Comparison of ENCODE assay signal across 19 cellular contexts in genomic region chr1:193308438-193308837, GRCh38.
DNase-seq lines count a peak whose midpoint lies in the region; ATAC-seq and TF ChIP-seq lines count a peak whose summit lies in the region.
"Had no signal": no experiment of that assay in that cellular context is flagged by ENCODE, and none has a peak within 500 bp of the region (broad histone marks: within the 10 kb centered on the region; RNA-seq: fewer than 3 reads in every experiment).

No MANE protein-coding gene starts in this region.

- no peaks in the 10 kb centered on the region for H3K36me3 ChIP-seq in heart left ventricle
- H3K36me3 ChIP-seq in SK-N-SH (replicated peaks in 1 of 2; ENCODE audit: control insufficient read depth in 1 of 2, insufficient read depth in 2 of 2, low read length in 1 of 2): no peaks in the 10 kb centered on the region
- H3K36me3 ChIP-seq: BLaER1 treated with 17β-estradiol and CSF1 and Interleukin-3, amounts not matched to agents 10 nM and 100 nM; breast epithelium had no signal

- H3K27ac ChIP-seq in heart left ventricle: no peak overlapping the region
- no peak overlapping the region for H3K27ac ChIP-seq in SK-N-SH (ENCODE audit: low read depth in 2 of 2, low read length in 1 of 2)
- H3K27ac ChIP-seq: BLaER1 treated with 17β-estradiol and CSF1 and Interleukin-3, amounts not matched to agents 10 nM and 100 nM; breast epithelium; coronary artery had no signal

- H3F3A ChIP-seq in SK-N-SH (replicated peaks; ENCODE audit: insufficient read depth): no peaks in the 10 kb centered on the region

- no peaks in the 10 kb centered on the region for H3K4me1 ChIP-seq in heart left ventricle
- no peaks in the 10 kb centered on the region; a peak in 1 of 4 replicates for H3K4me1 ChIP-seq in SK-N-SH (ENCODE audit: control insufficient read depth in 1 of 2, insufficient read depth in 2 of 2, low read depth in 1 of 2, low read length in 1 of 2)
- H3K4me1 ChIP-seq: BLaER1 treated with 17β-estradiol and CSF1 and Interleukin-3, amounts not matched to agents 10 nM and 100 nM; breast epithelium had no signal

- H3K9me3 ChIP-seq in heart left ventricle (no peaks in the 10 kb centered on the region), SK-N-SH (no peaks in the 10 kb centered on the region)
- H3K9me3 ChIP-seq: BLaER1 treated with 17β-estradiol and CSF1 and Interleukin-3, amounts not matched to agents 10 nM and 100 nM; breast epithelium had no signal

- peak; percentile 87 for DNase-seq in DMS53 (lab: John Stamatoyannopoulos, UW)
- DNase-seq in NCI-H146 treated with DMSO at 0.1 percent for 48 hours (lab: John Stamatoyannopoulos, UW; ENCODE audit: unreplicated experiment): peak; percentile 71
- DNase-seq in OCI-M1 (lab: John Stamatoyannopoulos, UW): peak; percentile 91
- DNase-seq in fibroblast of the aortic adventitia (ENCODE audit: low read depth): peak; percentile 27
- DNase-seq in heart left ventricle: no peak
- DNase-seq in SK-N-SH: no peak
- DNase-seq: activated B cell treated with CpG ODN at 0.5 μM for 24 hours; activated CD4-positive, alpha-beta memory T cell treated with anti-CD3 and anti-CD28 coated beads for 36 hours; activated gamma-delta T cell; HCEC 1CT; NCI-H2227 treated with DMSO at 0.1 percent for 48 hours; stimulated activated CD4-positive, alpha-beta T cell treated with anti-CD3 and anti-CD28 coated beads, Interleukin-4, amount 100 ng/mL, for 1 hour; stimulated activated naive CD4-positive, alpha-beta T cell treated with Interleukin-2 at 50 U/mL for 16 hours had no signal

- H3K4me3 ChIP-seq in fibroblast of the aortic adventitia (ENCODE audit: low read depth, low read length) (no peak overlapping the region), heart left ventricle (no peak overlapping the region), SK-N-SH (ENCODE audit: low read depth in 2 of 2, low read length in 1 of 2) (no peak overlapping the region)
- H3K4me3 ChIP-seq: BLaER1 treated with 17β-estradiol and CSF1 and Interleukin-3, amounts not matched to agents 10 nM and 100 nM; breast epithelium; coronary artery; smooth muscle cell had no signal

- no peaks in the 10 kb centered on the region for H3K27me3 ChIP-seq in heart left ventricle
- no peaks in the 10 kb centered on the region for H3K27me3 ChIP-seq in SK-N-SH (ENCODE audit: insufficient read depth)
- H3K27me3 ChIP-seq: BLaER1 treated with 17β-estradiol and CSF1 and Interleukin-3, amounts not matched to agents 10 nM and 100 nM; breast epithelium had no signal

- H3K9me2 ChIP-seq in SK-N-SH: no peaks in the 10 kb centered on the region

- H3K79me2 ChIP-seq in SK-N-SH (ENCODE audit: insufficient read depth): no peaks in the 10 kb centered on the region

- CTCF ChIA-PET in SK-N-SH (lab: Yijun Ruan, JAX): no interaction called here

- 62 to 74% (median 69%) methylated on average over 1 of the region's 1 CpG for WGBS in heart left ventricle, 4 donors
- WGBS in SK-N-SH (ENCODE audit: low lambda C conversion rate): 11% methylated on average over 1 of the region's 1 CpG

- TF ChIP-seq EP300 in SK-N-SH (IDR thresholded peaks at IDR 0.05; ENCODE audit: borderline replicate concordance in 1 of 2, low read depth in 1 of 2, low read length in 1 of 2): no peak

- no peaks in the 10 kb centered on the region for H4K20me1 ChIP-seq in SK-N-SH (ENCODE audit: insufficient read depth)
- H4K20me1 ChIP-seq: BLaER1 treated with 17β-estradiol and CSF1 and Interleukin-3, amounts not matched to agents 10 nM and 100 nM had no signal

- intact Hi-C loops in heart left ventricle (cut with DNase I): no loop called here

- no peak overlapping the region for H3K9ac ChIP-seq in SK-N-SH
- H3K9ac ChIP-seq: BLaER1 treated with 17β-estradiol and CSF1 and Interleukin-3, amounts not matched to agents 10 nM and 100 nM had no signal

- no peak overlapping the region for H3K4me2 ChIP-seq in SK-N-SH
- H3K4me2 ChIP-seq: BLaER1 treated with 17β-estradiol and CSF1 and Interleukin-3, amounts not matched to agents 10 nM and 100 nM; smooth muscle cell had no signal

- H2AFZ ChIP-seq in SK-N-SH (ENCODE audit: low read depth): no peak overlapping the region

- no peak for TF ChIP-seq POLR2A in heart left ventricle (IDR thresholded peaks at IDR 0.05)

- no peak for TF ChIP-seq RAD21 in SK-N-SH (IDR thresholded peaks at IDR 0.05; ENCODE audit: low read length)

- TF ChIP-seq CTCF in fibroblast of the aortic adventitia (IDR thresholded peaks at IDR 0.05; ENCODE audit: insufficient read depth, low read length) (no peak), heart left ventricle (IDR thresholded peaks at IDR 0.05) (no peak), SK-N-SH (IDR thresholded peaks at IDR 0.05) (no peak)

- POLR2A ChIA-PET in SK-N-SH (lab: Yijun Ruan, JAX): no interaction called here

- ATAC-seq in HG03196 (IDR thresholded peaks at IDR 0.05; ENCODE audit: unreplicated experiment): no peak
- ATAC-seq in heart left ventricle: no peak
- no peak for ATAC-seq in HG02852 (IDR thresholded peaks at IDR 0.05; ENCODE audit: unreplicated experiment)

TF ChIP-seq in SK-N-SH, 30 proteins besides CTCF, POLR2A, EP300 and RAD21 (continues in another document):
- no peak for TF ChIP-seq YY1 (IDR thresholded peaks at IDR 0.05; ENCODE audit: low read depth)
- TF ChIP-seq PBX3 (IDR thresholded peaks at IDR 0.05): no peak
- no peak for TF ChIP-seq TCF12 (IDR thresholded peaks at IDR 0.05)
- TF ChIP-seq TEAD4 (IDR thresholded peaks at IDR 0.05; ENCODE audit: borderline replicate concordance, insufficient read depth): no peak
- no peak for TF ChIP-seq ZBTB33 (IDR thresholded peaks at IDR 0.05; ENCODE audit: borderline replicate concordance, low read depth)
- no peak for TF ChIP-seq MAX (IDR thresholded peaks at IDR 0.05; ENCODE audit: low read depth)
- TF ChIP-seq TAF1 (IDR thresholded peaks at IDR 0.05; ENCODE audit: borderline replicate concordance, low read depth, low read length): no peak
- no peak for TF ChIP-seq USF1 (IDR thresholded peaks at IDR 0.05; ENCODE audit: borderline replicate concordance, low read depth)
- TF ChIP-seq REST (IDR thresholded peaks at IDR 0.05; ENCODE audit: low read depth, low read length): no peak
- no peak for TF ChIP-seq GATA2 (CRISPR knock-in tag; IDR thresholded peaks at IDR 0.05)
- no peak for TF ChIP-seq EZH2phosphoT487 (IDR thresholded peaks at IDR 0.05; ENCODE audit: borderline replicate concordance, low read depth)

Comparison
In these comparisons a context has a peak if more than half of its experiments do, and no peak if none do; other contexts are left out.
1. DNase-seq: peak in DMS53 (single experiment), NCI-H146 treated with DMSO at 0.1 percent for 48 hours (single experiment), OCI-M1 (single experiment) and fibroblast of the aortic adventitia (single experiment); none in heart left ventricle (0 of 5) and SK-N-SH (single experiment).